Comparison of ENCODE assay signal across 8 cellular contexts in the genomic region with DNA sequence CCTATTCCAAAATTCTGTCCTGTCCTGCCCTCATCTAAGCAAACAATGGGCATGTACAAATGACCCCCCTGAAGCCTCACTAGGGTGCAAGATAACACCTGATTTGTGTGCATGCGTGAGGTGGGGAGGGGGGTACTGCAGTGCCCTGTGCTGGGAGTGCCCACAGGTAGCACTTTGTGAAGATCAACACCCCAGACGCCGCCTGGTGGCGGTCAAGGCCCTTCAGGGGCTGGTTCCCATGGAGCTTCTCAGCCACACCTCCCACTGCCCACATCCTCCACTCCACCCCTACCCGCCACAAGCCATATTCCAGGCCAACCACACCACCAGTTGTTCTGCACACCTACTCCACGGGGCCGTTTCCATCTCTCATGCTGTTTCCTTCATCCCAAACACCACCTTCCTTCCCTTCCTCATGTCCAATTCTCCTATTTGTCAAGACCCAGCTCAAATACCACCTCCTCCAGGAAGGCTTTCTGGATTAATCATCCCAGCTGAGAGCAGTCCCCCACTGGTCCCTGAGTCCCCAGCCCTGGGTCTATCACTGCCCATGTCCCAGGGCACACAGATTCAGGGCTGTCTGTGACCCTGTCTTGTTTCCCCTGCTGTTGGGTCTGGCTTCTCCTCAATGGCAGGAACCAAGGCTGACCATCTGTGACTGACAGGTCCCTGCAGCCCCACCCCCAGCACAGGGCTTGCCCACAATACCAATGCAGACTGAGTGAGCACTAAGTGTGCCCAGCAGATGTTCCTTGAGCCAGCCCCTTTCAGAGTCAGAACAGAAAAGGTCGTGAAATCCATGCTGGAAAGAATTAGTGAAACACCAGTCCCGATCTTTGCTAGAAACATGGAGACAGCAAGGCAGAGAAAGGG.
DNase-seq lines count a peak whose midpoint lies in the region; ATAC-seq, FAIRE-seq and TF ChIP-seq lines count a peak whose summit lies in the region.

No MANE protein-coding gene starts in this region.

- no peak overlapping the region for H3K4me3 Mint-ChIP-seq in type B pancreatic cell

- H3F3A ChIP-seq in DOHH2 (ENCODE audit: control insufficient read depth, insufficient read depth): peaks cover 3% of the 10 kb centered on the region

- H3K27ac ChIP-seq in DOHH2 (ENCODE audit: low read depth, low read length): no peak overlapping the region
- H3K27ac ChIP-seq in foreskin keratinocyte: no peak overlapping the region

- H3K4me1 Mint-ChIP-seq in type B pancreatic cell (ENCODE audit: unreplicated experiment): peaks cover 12% of the 10 kb centered on the region

- H3K9me3 Mint-ChIP-seq in type B pancreatic cell: no peaks in the 10 kb centered on the region

- peaks cover 90% of the 10 kb centered on the region for H3K27me3 Mint-ChIP-seq in type B pancreatic cell

- no peak for FAIRE-seq in H54 (lab: Jason Lieb, UNC)

- peaks cover 93% of the 10 kb centered on the region for H3K36me3 ChIP-seq in DOHH2 (ENCODE audit: control insufficient read depth, low read length)

- H4K20me1 ChIP-seq in DOHH2 (ENCODE audit: control insufficient read depth, insufficient read depth, low read depth, low read length): peaks cover 10% of the 10 kb centered on the region

- H3K9me2 ChIP-seq in DOHH2 (replicated peaks; ENCODE audit: control insufficient read depth, low read length): no peaks in the 10 kb centered on the region

- no peak overlapping the region for H3K4me3 ChIP-seq in DOHH2 (ENCODE audit: low read length)

- H3K4me2 ChIP-seq in DOHH2 (ENCODE audit: low read length): no peak overlapping the region

- ATAC-seq in foreskin keratinocyte: no peak
- ATAC-seq in GM19023 (IDR thresholded peaks at IDR 0.05; ENCODE audit: unreplicated experiment): no peak
- ATAC-seq in GM21619 (IDR thresholded peaks at IDR 0.05; ENCODE audit: unreplicated experiment): no peak

- H3K27me3 ChIP-seq in DOHH2 (ENCODE audit: control insufficient read depth, low read length): no peaks in the 10 kb centered on the region
- H3K27me3 ChIP-seq in foreskin keratinocyte: no peaks in the 10 kb centered on the region

- no peak for TF ChIP-seq POLR2A in H54 (IDR thresholded peaks at IDR 0.05; ENCODE audit: low read depth, low read length)

- peak; percentile 63 for DNase-seq in H54 (ENCODE audit: insufficient read length, low spot score)
- peak; percentile 75 for DNase-seq in RPMI8226
- DNase-seq in foreskin keratinocyte: no peak
- DNase-seq in type B pancreatic cell (ENCODE audit: extremely low spot score, unreplicated experiment): no peak
- DNase-seq in AG08395 (ENCODE audit: low spot score): no peak

- H3K27ac Mint-ChIP-seq in type B pancreatic cell: no peak overlapping the region

- TF ChIP-seq CTCF in DOHH2 (IDR thresholded peaks at IDR 0.05; ENCODE audit: low read depth, low read length, poor library complexity, severe bottlenecking): peak; percentile 48
- peak; percentile 7 for TF ChIP-seq CTCF in foreskin keratinocyte (conservative IDR thresholded peaks at IDR 0.05)
- TF ChIP-seq CTCF in type B pancreatic cell (conservative IDR thresholded peaks at IDR 0.05): peak; percentile 47

- H3K4me1 ChIP-seq in DOHH2 (ENCODE audit: control insufficient read depth, low read length) (no peaks in the 10 kb centered on the region), foreskin keratinocyte (peaks cover 9% of the 10 kb centered on the region)

- H3K9me3 ChIP-seq in DOHH2 (ENCODE audit: control insufficient read depth, insufficient read depth, low read length): no peaks in the 10 kb centered on the region

- H3K79me2 ChIP-seq in DOHH2 (ENCODE audit: control insufficient read depth, low read length): peaks cover 58% of the 10 kb centered on the region

- H3K36me3 Mint-ChIP-seq in type B pancreatic cell: no peaks in the 10 kb centered on the region

Comparison
In these comparisons a context has a peak if more than half of its experiments do, and no peak if none do; other contexts are left out.
1. DNase-seq: peak in H54 (single experiment) and RPMI8226 (single experiment); none in foreskin keratinocyte (0 of 2), type B pancreatic cell (single experiment) and AG08395 (single experiment).
2. Peak in every context shown above with its lines, with median percentiles within 50 percentile points of each other: CTCF ChIP-seq.